7 cellular contexts compared by ENCODE assay signal in genomic region chr1:206769331-206769731, GRCh38. TPM values are rescaled to one million over a fixed set of nuclear protein-coding genes. Genes with fewer than 3 reads are reported as not detected.
DNase-seq lines count a peak whose midpoint lies in the region; ATAC-seq, FAIRE-seq and TF ChIP-seq lines count a peak whose summit lies in the region.

No MANE protein-coding gene starts in this region.

- no peak overlapping the region for H3K4ac ChIP-seq in mesenchymal stem cell (ENCODE audit: low read depth in 1 of 2, low read length in 2 of 2)

- ATAC-seq in HG02973 (IDR thresholded peaks at IDR 0.05; ENCODE audit: unreplicated experiment), result peak; percentile 72

- no peaks in the 10 kb centered on the region for H4K20me1 ChIP-seq in SK-N-SH (ENCODE audit: insufficient read depth)

- H3K18ac ChIP-seq in mesenchymal stem cell (ENCODE audit: low read depth in 1 of 2, low read length in 2 of 2), result no peak overlapping the region

- TF ChIP-seq RAD21 in SK-N-SH (IDR thresholded peaks at IDR 0.05; ENCODE audit: low read length), result no peak

- TF ChIP-seq EP300 in SK-N-SH (IDR thresholded peaks at IDR 0.05; ENCODE audit: borderline replicate concordance in 1 of 2, low read depth in 1 of 2, low read length in 1 of 2), result no peak

- H3K36me3 ChIP-seq in SK-N-SH (replicated peaks in 1 of 2; ENCODE audit: control insufficient read depth in 1 of 2, insufficient read depth in 2 of 2, low read length in 1 of 2) (no peaks in the 10 kb centered on the region), mesenchymal stem cell (ENCODE audit: control insufficient read depth in 1 of 2, insufficient read depth in 2 of 2, low read depth in 1 of 2, low read length in 2 of 2) (no peaks in the 10 kb centered on the region)

- H3K27me3 ChIP-seq in SK-N-SH (ENCODE audit: insufficient read depth) (peaks cover 18% of the 10 kb centered on the region; the same call in 1 of the 2 replicates), mesenchymal stem cell (ENCODE audit: control insufficient read depth in 1 of 2, insufficient read depth in 1 of 2, low read length in 2 of 2) (peaks cover 19 to 31% of the 10 kb centered on the region in 2 experiments)

- H3K27ac ChIP-seq in SK-N-SH (ENCODE audit: low read depth in 2 of 2, low read length in 1 of 2) (no peak overlapping the region), mesenchymal stem cell (ENCODE audit: low read length, poor library complexity, severe bottlenecking) (no peak overlapping the region)

- H3K9me2 ChIP-seq in SK-N-SH, result no peaks in the 10 kb centered on the region

- H4K8ac ChIP-seq in mesenchymal stem cell (ENCODE audit: low read length), result no peak overlapping the region

- H2AK5ac ChIP-seq in mesenchymal stem cell (ENCODE audit: low read length, severe bottlenecking), result no peak overlapping the region

- H4K91ac ChIP-seq in mesenchymal stem cell (ENCODE audit: low read length), result no peak overlapping the region

- CTCF ChIA-PET in SK-N-SH (lab: Yijun Ruan, JAX), result interaction anchor here (2.0 kb wide), 1 partner anchor 35 kb away, joined by 5 read pairs; no protein-coding TSS in a partner anchor

- H3K9me3 ChIP-seq in SK-N-SH, result no peaks in the 10 kb centered on the region
- no peaks in the 10 kb centered on the region for H3K9me3 ChIP-seq in mesenchymal stem cell (ENCODE audit: control insufficient read depth, low read length)

- H3K14ac ChIP-seq in mesenchymal stem cell (ENCODE audit: low read length in 2 of 2), result no peak overlapping the region

- H3K79me1 ChIP-seq in mesenchymal stem cell (replicated peaks; ENCODE audit: low read length, poor library complexity, severe bottlenecking), result no peaks in the 10 kb centered on the region

- no peak overlapping the region for H3K4me2 ChIP-seq in SK-N-SH
- no peak overlapping the region for H3K4me2 ChIP-seq in mesenchymal stem cell (ENCODE audit: low read length, poor library complexity, severe bottlenecking)

- no peaks in the 10 kb centered on the region for H3F3A ChIP-seq in SK-N-SH (replicated peaks; ENCODE audit: insufficient read depth)

- H3K4me3 ChIP-seq in SK-N-SH (ENCODE audit: low read depth in 2 of 2, low read length in 1 of 2) (no peak overlapping the region), mesenchymal stem cell (ENCODE audit: insufficient read depth in 1 of 2, low read depth in 1 of 2, low read length in 2 of 2) (no peak overlapping the region)

- no peaks in the 10 kb centered on the region for H3K4me1 ChIP-seq in SK-N-SH (ENCODE audit: control insufficient read depth in 1 of 2, insufficient read depth in 2 of 2, low read depth in 1 of 2, low read length in 1 of 2)
- peaks cover 12% of the 10 kb centered on the region for H3K4me1 ChIP-seq in mesenchymal stem cell (ENCODE audit: control insufficient read depth, insufficient read depth, low read depth, low read length)

- H2AFZ ChIP-seq in SK-N-SH (ENCODE audit: low read depth) (no peak overlapping the region), mesenchymal stem cell (ENCODE audit: low read depth, low read length) (no peak overlapping the region)

- no peak overlapping the region for H3K23ac ChIP-seq in mesenchymal stem cell (ENCODE audit: low read length in 2 of 2)

- no peak for TF ChIP-seq CTCF in SK-N-SH (IDR thresholded peaks at IDR 0.05)

- H2BK15ac ChIP-seq in mesenchymal stem cell (ENCODE audit: low read depth, poor library complexity, severe bottlenecking), result no peak overlapping the region

- H2BK120ac ChIP-seq in mesenchymal stem cell (ENCODE audit: low read depth, low read length), result no peak overlapping the region

- H2BK5ac ChIP-seq in mesenchymal stem cell (ENCODE audit: low read depth, low read length, poor library complexity, severe bottlenecking), result no peak overlapping the region

- FAIRE-seq in GM19239 (lab: Jason Lieb, UNC), result peak; percentile 95

- H3K9ac ChIP-seq in SK-N-SH (no peak overlapping the region), mesenchymal stem cell (ENCODE audit: low read length) (no peak overlapping the region)

- DNase-seq in GM19239 (ENCODE audit: insufficient read length, low spot score), result peak; percentile 46
- peak; percentile 78 for DNase-seq in activated CD8-positive, alpha-beta memory T cell treated with anti-CD3 and anti-CD28 coated beads, Interleukin-2, amount 50 U/mL, for 48 hours
- peak; percentile 46 for DNase-seq in stimulated activated CD8-positive, alpha-beta memory T cell treated with anti-CD3 and anti-CD28 coated beads, Interleukin-4, amount 100 ng/mL, for 24 hours (ENCODE audit: low read depth)
- DNase-seq in SK-N-SH, result no peak
- no peak for DNase-seq in mesenchymal stem cell
- no peak for DNase-seq in SIG-M5 treated with dmso at 0.1 percent for 504 hours (lab: John Stamatoyannopoulos, UW; ENCODE audit: unreplicated experiment)

- no peaks in the 10 kb centered on the region for H3K79me2 ChIP-seq in SK-N-SH (ENCODE audit: insufficient read depth)

- POLR2A ChIA-PET in SK-N-SH (lab: Yijun Ruan, JAX), result no interaction called here

- no peak overlapping the region for H2BK12ac ChIP-seq in mesenchymal stem cell (ENCODE audit: low read length in 2 of 2)

- 66% methylated on average over 6 of the region's 6 CpGs for WGBS in SK-N-SH (ENCODE audit: low lambda C conversion rate)
- 86% methylated on average over 6 of the region's 6 CpGs for WGBS in mesenchymal stem cell

TF ChIP-seq in SK-N-SH, 30 proteins besides CTCF, POLR2A, EP300 and RAD21:
- TF ChIP-seq TAF1 (IDR thresholded peaks at IDR 0.05; ENCODE audit: borderline replicate concordance, low read depth, low read length) (no peak), TEAD4 (IDR thresholded peaks at IDR 0.05; ENCODE audit: borderline replicate concordance, insufficient read depth) (no peak), SMC3 (IDR thresholded peaks at IDR 0.05; ENCODE audit: low read depth, low read length) (no peak), FOSL2 (IDR thresholded peaks at IDR 0.05; ENCODE audit: borderline replicate concordance, low read depth) (no peak), FOXM1 (IDR thresholded peaks at IDR 0.05; ENCODE audit: low read depth) (no peak)

RNA-seq across cellular contexts. Expression of gene IL19, which starts 1.2 kb away (rescaled TPM):
- not detected in 2 replicates for polyA plus RNA-seq in SK-N-SH (2012; rRNA removed)
- not detected in 2 replicates for polyA plus RNA-seq in SK-N-SH (2012; cell fraction: cytosol; rRNA removed)
- 0.07 TPM in 1 of 2 replicates, not detected in the other for polyA plus RNA-seq in SK-N-SH (2012; cell fraction: nucleus; rRNA removed)
- polyA plus RNA-seq in mesenchymal stem cell (2013, experiment 1 of 2), result 0.04 TPM
- 0.07 TPM for polyA plus RNA-seq in mesenchymal stem cell (2013, experiment 2 of 2)

RNA-seq across cellular contexts. Expression of gene IL10, which starts 3.0 kb away (rescaled TPM):
- not detected in 2 replicates for polyA plus RNA-seq in SK-N-SH (2012; rRNA removed)
- not detected in 2 replicates for polyA plus RNA-seq in SK-N-SH (2012; cell fraction: cytosol; rRNA removed)
- polyA plus RNA-seq in SK-N-SH (2012; cell fraction: nucleus; rRNA removed), result not detected in 2 replicates
- 0.11 TPM for polyA plus RNA-seq in mesenchymal stem cell (2013, experiment 1 of 2)
- polyA plus RNA-seq in mesenchymal stem cell (2013, experiment 2 of 2), result not detected

Comparison
In these comparisons a context has a peak if more than half of its experiments do, and no peak if none do; other contexts are left out.
1. DNase-seq: peak in GM19239 (single experiment), activated CD8-positive, alpha-beta memory T cell treated with anti-CD3 and anti-CD28 coated beads, Interleukin-2, amount 50 U/mL, for 48 hours (single experiment) and stimulated activated CD8-positive, alpha-beta memory T cell treated with anti-CD3 and anti-CD28 coated beads, Interleukin-4, amount 100 ng/mL, for 24 hours (single experiment); none in SK-N-SH (single experiment), mesenchymal stem cell (single experiment) and SIG-M5 treated with dmso at 0.1 percent for 504 hours (single experiment).